ENCODE assay signal across 8 cellular contexts in the genomic region with DNA sequence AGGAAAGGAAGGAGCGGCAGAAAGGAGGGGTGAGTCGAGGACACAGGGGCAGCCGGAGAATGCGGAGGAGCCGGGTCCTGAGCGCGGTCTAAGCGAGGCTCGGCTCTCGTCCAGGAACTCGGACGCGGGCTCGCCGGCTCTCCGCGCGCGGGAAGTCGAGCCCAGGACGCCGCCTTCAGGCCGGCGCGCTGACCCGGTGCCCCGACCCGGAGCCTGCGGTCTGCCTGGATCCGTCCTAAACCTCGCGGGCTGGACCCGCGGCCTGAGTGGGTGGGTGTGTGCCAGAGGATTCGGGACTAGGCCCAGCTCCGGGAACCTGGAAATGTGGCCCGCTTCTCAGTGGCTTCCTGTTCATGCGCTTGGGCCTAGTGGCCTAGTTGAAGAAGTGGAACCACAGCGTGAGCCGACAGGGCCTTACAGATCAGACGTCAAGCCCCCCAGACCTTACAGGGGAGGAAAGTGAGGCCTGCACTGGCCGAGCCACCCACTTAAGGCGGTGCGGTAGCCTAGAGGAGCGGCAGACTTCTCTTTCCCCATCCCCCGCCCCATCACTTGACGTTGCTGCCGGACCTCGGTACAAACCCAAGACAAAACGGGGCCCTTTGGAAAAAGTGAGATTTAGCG. TPM values are rescaled to one million over a fixed set of nuclear protein-coding genes. Genes with fewer than 3 reads are reported as not detected.
DNase-seq lines count a peak whose midpoint lies in the region; ATAC-seq, FAIRE-seq and TF ChIP-seq lines count a peak whose summit lies in the region.

No MANE protein-coding gene starts in this region.

- no peak for TF ChIP-seq EP300 in gastroesophageal sphincter (IDR thresholded peaks at IDR 0.05)

- peak overlapping the region; percentile 94 for H3K4me3 Mint-ChIP-seq in activated CD8-positive, alpha-beta T cell treated with anti-CD3 and anti-CD28 coated beads, Interleukin-2, amount 10 ng/mL, durations not matched to agents 7 days and 5 days

- no peak for TF ChIP-seq POLR2A in gastroesophageal sphincter (IDR thresholded peaks at IDR 0.05)

- H3K36me3 Mint-ChIP-seq in activated CD8-positive, alpha-beta T cell treated with anti-CD3 and anti-CD28 coated beads, Interleukin-2, amount 10 ng/mL, durations not matched to agents 7 days and 5 days (ENCODE audit: low read depth) = peaks cover 37% of the 10 kb centered on the region

- H3K27me3 ChIP-seq in HUES64 (ENCODE audit: insufficient read depth, low read length) (peaks cover 98% of the 10 kb centered on the region), gastroesophageal sphincter (peaks cover 28% of the 10 kb centered on the region), neuron (ENCODE audit: insufficient read depth, low read length) (peaks cover 77% of the 10 kb centered on the region)

- FAIRE-seq in D721Med (lab: Jason Lieb, UNC) = no peak

- H3K4me1 ChIP-seq in HUES64 (ENCODE audit: insufficient read depth, low read length) (peaks cover 22% of the 10 kb centered on the region), gastroesophageal sphincter (peaks cover 0 to 20% (median 0%) of the 10 kb centered on the region in 3 donors), neuron (ENCODE audit: insufficient read depth, low read length) (peaks cover 21% of the 10 kb centered on the region)

- 2% methylated on average over 51 of the region's 51 CpGs for WGBS in HUES64
- WGBS in gastroesophageal sphincter (ENCODE audit: low coverage in 1 of 2), 2 donors = 70 to 91% methylated on average over 6 to 10 of the region's 51 CpGs

- peak; percentile 11 for ATAC-seq in activated CD8-positive, alpha-beta T cell treated with anti-CD3 and anti-CD28 coated beads, Interleukin-2, amount 10 ng/mL, durations not matched to agents 7 days and 5 days
- ATAC-seq in gastroesophageal sphincter = peak; percentile 46

- H2AFZ ChIP-seq in neuron (ENCODE audit: low read depth, low read length) = peak overlapping the region; percentile 92

- no peaks in the 10 kb centered on the region for H3K9me3 Mint-ChIP-seq in activated CD8-positive, alpha-beta T cell treated with anti-CD3 and anti-CD28 coated beads, Interleukin-2, amount 10 ng/mL, durations not matched to agents 7 days and 5 days (ENCODE audit: insufficient read depth)

- peak overlapping the region; percentile 97 for H3K27ac Mint-ChIP-seq in activated CD8-positive, alpha-beta T cell treated with anti-CD3 and anti-CD28 coated beads, Interleukin-2, amount 10 ng/mL, durations not matched to agents 7 days and 5 days

- CTCF ChIA-PET in activated CD8-positive, alpha-beta T cell treated with anti-CD3 and anti-CD28 coated beads, Interleukin-2, amount 10 ng/mL, durations not matched to agents 7 days and 5 days (lab: Charles Lee) = interaction anchor here (1.4 to 5.4 kb wide), 6 partner anchors 13 to 182 kb away, joined by 3 to 40 read pairs (median 4); partner anchors contain the start of gene CDKN2B

- no peak overlapping the region for H3K9ac ChIP-seq in HUES64 (ENCODE audit: low read depth, low read length)

- TF ChIP-seq CTCF in 22Rv1 (IDR thresholded peaks at IDR 0.05) (peak; percentile 27; the same call in 1 of the 2 replicates), GM12875 (IDR thresholded peaks at IDR 0.05; ENCODE audit: borderline replicate concordance, insufficient read depth, low read depth, low read length) (peak; percentile 15; the same call in 1 of the 2 replicates), gastroesophageal sphincter (IDR thresholded peaks at IDR 0.05) (peak in 1 of 4 experiments; percentile 48), D721Med (IDR thresholded peaks at IDR 0.05; ENCODE audit: insufficient read depth, missing control alignments) (no peak)

- DNase-seq in activated CD8-positive, alpha-beta T cell treated with anti-CD3 and anti-CD28 coated beads, Interleukin-2, amount 10 ng/mL, durations not matched to agents 7 days and 5 days = peak; percentile 45
- DNase-seq in D721Med (ENCODE audit: insufficient read length, low spot score) = no peak
- DNase-seq in activated CD4-positive, alpha-beta T cell treated with anti-CD3 and anti-CD28 coated beads, Interleukin-2, amount 50 U/mL, for 4 hours = no peak

- H3K36me3 ChIP-seq in HUES64 (ENCODE audit: insufficient read depth, low read length) (no peaks in the 10 kb centered on the region), gastroesophageal sphincter (no peaks in the 10 kb centered on the region), neuron (ENCODE audit: insufficient read depth, low read length) (no peaks in the 10 kb centered on the region)

- peak overlapping the region; percentile 92 for H3K27ac ChIP-seq in 22Rv1
- no peak overlapping the region for H3K27ac ChIP-seq in HUES64 (ENCODE audit: low read depth, low read length)
- H3K27ac ChIP-seq in gastroesophageal sphincter = peak overlapping the region in 3 of 4 donors; percentile 84 to 87 (median 86)

- peaks cover 21% of the 10 kb centered on the region for H3K27me3 Mint-ChIP-seq in activated CD8-positive, alpha-beta T cell treated with anti-CD3 and anti-CD28 coated beads, Interleukin-2, amount 10 ng/mL, durations not matched to agents 7 days and 5 days (ENCODE audit: low read depth)

- peak overlapping the region; percentile 80 for H3K4me3 ChIP-seq in GM12875 (ENCODE audit: low read depth, low read length)
- peak overlapping the region; percentile 69 for H3K4me3 ChIP-seq in HUES64 (ENCODE audit: low read length)
- H3K4me3 ChIP-seq in gastroesophageal sphincter = peak overlapping the region; percentile 71 to 79
- H3K4me3 ChIP-seq in neuron (ENCODE audit: low read length) = peak overlapping the region; percentile 54

- POLR2A ChIA-PET in activated CD8-positive, alpha-beta T cell treated with anti-CD3 and anti-CD28 coated beads, Interleukin-2, amount 10 ng/mL, durations not matched to agents 7 days and 5 days (lab: Charles Lee) = interaction anchor here (1.2 to 2.2 kb wide), 2 partner anchors 44 to 84 kb away, joined by 8 to 9 read pairs; no protein-coding TSS in a partner anchor

- no peaks in the 10 kb centered on the region for H3K9me3 ChIP-seq in HUES64 (ENCODE audit: insufficient read depth, low read depth, low read length)
- no peaks in the 10 kb centered on the region for H3K9me3 ChIP-seq in gastroesophageal sphincter
- no peaks in the 10 kb centered on the region for H3K9me3 ChIP-seq in neuron (ENCODE audit: low read length)

- H3K4me1 Mint-ChIP-seq in activated CD8-positive, alpha-beta T cell treated with anti-CD3 and anti-CD28 coated beads, Interleukin-2, amount 10 ng/mL, durations not matched to agents 7 days and 5 days (ENCODE audit: low read depth) = peaks cover 30% of the 10 kb centered on the region

RNA-seq across cellular contexts. Expression of gene CDKN2B-AS1, which starts 1.2 kb away (rescaled TPM):
- not detected for polyA plus RNA-seq in HUES64 (2013, experiment 1 of 2)
- polyA plus RNA-seq in HUES64 (2013, experiment 2 of 2) = not detected
- 1 to 10 TPM; 6.4 to 6.9 TPM for total RNA-seq in activated CD8-positive, alpha-beta T cell treated with anti-CD3 and anti-CD28 coated beads, Interleukin-2, amount 10 ng/mL, durations not matched to agents 7 days and 5 days
- total RNA-seq in gastroesophageal sphincter = 1 to 10 TPM in 1 of 4 donors, under 1 TPM in 2, not detected in 1; 0.42 to 3.9 (median 0.69) TPM

RNA-seq across cellular contexts. Expression of gene CDKN2A, which starts 1.6 kb away (rescaled TPM):
- 0.35 TPM for polyA plus RNA-seq in HUES64 (2013, experiment 1 of 2)
- polyA plus RNA-seq in HUES64 (2013, experiment 2 of 2) = not detected
- 10 to 100 TPM; 32.9 to 39.7 TPM for total RNA-seq in activated CD8-positive, alpha-beta T cell treated with anti-CD3 and anti-CD28 coated beads, Interleukin-2, amount 10 ng/mL, durations not matched to agents 7 days and 5 days
- total RNA-seq in gastroesophageal sphincter = 1 to 10 TPM in 2 of 4 donors, under 1 TPM in 1, not detected in 1; 0.94 to 9.7 (median 2.7) TPM

RNA-seq across cellular contexts. Expression of gene CDKN2B, which starts 13.3 kb away (rescaled TPM):
- 0.40 TPM for polyA plus RNA-seq in HUES64 (2013, experiment 1 of 2)
- 0.51 TPM for polyA plus RNA-seq in HUES64 (2013, experiment 2 of 2)
- total RNA-seq in activated CD8-positive, alpha-beta T cell treated with anti-CD3 and anti-CD28 coated beads, Interleukin-2, amount 10 ng/mL, durations not matched to agents 7 days and 5 days = 1 to 10 TPM; 2.3 to 3.1 TPM
- 10 to 100 TPM in 1 of 4 donors, 1 to 10 TPM in 3; 6.2 to 21.6 (median 9.3) TPM for total RNA-seq in gastroesophageal sphincter
